14 cellular contexts compared by ENCODE assay signal in the genomic region with DNA sequence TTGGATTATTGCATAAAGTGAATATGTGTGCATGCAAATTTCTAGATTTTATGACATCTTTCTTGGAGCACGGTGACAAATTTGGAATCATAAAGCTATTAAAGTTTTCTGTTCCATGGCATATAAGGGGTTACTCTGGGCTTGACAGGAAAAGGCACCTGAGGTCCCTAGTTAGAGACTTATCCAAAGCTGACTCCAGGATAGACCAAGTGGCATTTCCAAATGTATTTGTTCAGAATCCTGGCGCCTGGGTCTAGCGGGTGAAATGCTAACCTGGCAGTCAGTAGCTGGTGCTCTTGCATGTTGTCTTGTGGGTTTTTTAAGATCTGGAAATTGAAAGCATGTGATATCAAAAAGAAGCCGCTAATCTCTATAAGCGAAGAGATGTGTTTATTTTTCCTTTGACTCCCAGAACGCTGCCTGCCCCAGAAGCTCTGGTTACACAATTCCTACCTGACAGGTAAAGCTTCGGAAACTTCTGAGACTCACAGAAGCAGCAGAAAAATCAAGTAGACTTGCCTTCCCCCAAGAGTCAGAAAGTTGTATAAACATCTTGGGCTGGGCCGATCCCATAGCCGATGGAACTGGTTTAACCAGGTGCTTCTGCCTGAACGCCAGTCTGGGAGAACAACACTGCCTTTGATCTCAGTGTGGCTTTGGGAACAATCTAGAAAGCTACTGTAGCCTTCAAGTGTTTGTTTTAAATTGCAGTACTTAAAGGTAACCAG. TPM values are rescaled to one million over a fixed set of nuclear protein-coding genes. Genes with fewer than 3 reads are reported as not detected.
DNase-seq lines count a peak whose midpoint lies in the region; ATAC-seq and TF ChIP-seq lines count a peak whose summit lies in the region.
"Had no signal": no experiment of that assay in that cellular context is flagged by ENCODE, and none has a peak within 500 bp of the region (broad histone marks: within the 10 kb centered on the region; RNA-seq: fewer than 3 reads in every experiment).

No MANE protein-coding gene starts in this region.

- no peak overlapping the region for H3K23ac ChIP-seq in neuronal stem cell (ENCODE audit: low read depth, low read length, poor library complexity)

- H3K4me1 Mint-ChIP-seq in chondrocyte (ENCODE audit: low read depth) = no peaks in the 10 kb centered on the region
- H3K4me1 Mint-ChIP-seq: activated naive CD8-positive, alpha-beta T cell treated with anti-CD3 and anti-CD28 coated beads, Interleukin-2, amount 10 ng/mL, durations not matched to agents 7 days and 5 days had no signal

- no peak overlapping the region for H3K27ac Mint-ChIP-seq in chondrocyte (ENCODE audit: unreplicated experiment)
- H3K27ac Mint-ChIP-seq: activated naive CD8-positive, alpha-beta T cell treated with anti-CD3 and anti-CD28 coated beads, Interleukin-2, amount 10 ng/mL, durations not matched to agents 7 days and 5 days; stimulated activated memory B cell treated with anti-CD40 and anti-IgM and Interleukin-4, amounts not matched to agents 10 μg/mL and 1 μg/mL and 100 μg/mL, for 72 hours had no signal

- H3K14ac ChIP-seq in neuronal stem cell (ENCODE audit: low read length) = no peak overlapping the region

- no CpG with 5 or more reads among the region's 10 CpGs for WGBS in neuronal stem cell (ENCODE audit: extremely low coverage in 2 of 2, insufficient read length in 2 of 2, insufficient replicate concordance in 1 of 2), 2 donors

- H4K8ac ChIP-seq in neuronal stem cell (ENCODE audit: low read depth, low read length) = no peak overlapping the region

- H3K9ac ChIP-seq in parathyroid adenoma (no peak overlapping the region), neuronal stem cell (ENCODE audit: low read depth, low read length, poor library complexity) (no peak overlapping the region)

- no peak overlapping the region for H2BK120ac ChIP-seq in neuronal stem cell (ENCODE audit: low read depth, low read length)

- no peaks in the 10 kb centered on the region for H3K79me2 ChIP-seq in parathyroid adenoma

- H3K27me3 Mint-ChIP-seq in chondrocyte (ENCODE audit: low read depth) = peaks cover 19% of the 10 kb centered on the region

- H3K27me3 ChIP-seq in parathyroid adenoma (ENCODE audit: control insufficient read depth, insufficient read depth, low read length) (no peaks in the 10 kb centered on the region), neuronal stem cell (ENCODE audit: control insufficient read depth in 3 of 3, insufficient read depth in 3 of 3, low read depth in 1 of 3, low read length in 3 of 3) (no peaks in the 10 kb centered on the region)

- H3K36me3 ChIP-seq in parathyroid adenoma (ENCODE audit: control insufficient read depth, insufficient read depth, low read length) (no peaks in the 10 kb centered on the region), neuronal stem cell (replicated peaks in 1 of 2; ENCODE audit: control insufficient read depth in 2 of 2, insufficient read depth in 2 of 2, low read length in 2 of 2) (no peaks in the 10 kb centered on the region)
- H3K36me3 ChIP-seq: BE2C, HAP-1 had no signal

- H3K4me3 ChIP-seq in parathyroid adenoma (ENCODE audit: low read depth, low read length) (peak overlapping the region; percentile 0), neuronal stem cell (ENCODE audit: low read length in 2 of 2) (no peak overlapping the region)
- H3K4me3 ChIP-seq: HAP-1 had no signal

- DNase-seq in DMS79 (lab: John Stamatoyannopoulos, UW) (peak; percentile 72), NCI-H510A (lab: John Stamatoyannopoulos, UW) (peak; percentile 64), neuronal stem cell (ENCODE audit: low spot score) (no peak), chondrocyte (ENCODE audit: low spot score) (no peak), AML-193 (lab: John Stamatoyannopoulos, UW) (no peak), GDM1 (lab: John Stamatoyannopoulos, UW) (no peak)
- DNase-seq: activated naive CD8-positive, alpha-beta T cell treated with anti-CD3 and anti-CD28 coated beads, Interleukin-2, amount 10 ng/mL, durations not matched to agents 7 days and 5 days; BE2C; cerebellar nuclear complex; stimulated activated CD4-positive, alpha-beta T cell treated with anti-CD3 and anti-CD28 coated beads, Interleukin-4, amount 100 ng/mL, for 1 hour had no signal

- H3K18ac ChIP-seq in neuronal stem cell (ENCODE audit: low read length) = no peak overlapping the region

- H4K91ac ChIP-seq in neuronal stem cell (ENCODE audit: low read depth, low read length, poor library complexity) = no peak overlapping the region

- TF ChIP-seq CTCF in parathyroid adenoma (IDR thresholded peaks at IDR 0.05) (peak; percentile 8), chondrocyte (IDR thresholded peaks at IDR 0.05) (no peak)

- no peak overlapping the region for H2BK5ac ChIP-seq in neuronal stem cell (ENCODE audit: low read length)

- peaks cover 14% of the 10 kb centered on the region for H3K4me1 ChIP-seq in parathyroid adenoma
- no peaks in the 10 kb centered on the region for H3K4me1 ChIP-seq in neuronal stem cell (ENCODE audit: control insufficient read depth in 2 of 2, insufficient read depth in 1 of 2, low read depth in 1 of 2, low read length in 2 of 2)
- H3K4me1 ChIP-seq: BE2C had no signal

- H3K36me3 Mint-ChIP-seq in chondrocyte (ENCODE audit: low read depth) = no peaks in the 10 kb centered on the region
- H3K36me3 Mint-ChIP-seq: activated naive CD8-positive, alpha-beta T cell treated with anti-CD3 and anti-CD28 coated beads, Interleukin-2, amount 10 ng/mL, durations not matched to agents 7 days and 5 days; stimulated activated memory B cell treated with anti-CD40 and anti-IgM and Interleukin-4, amounts not matched to agents 10 μg/mL and 1 μg/mL and 100 μg/mL, for 72 hours had no signal

- H3K4ac ChIP-seq in neuronal stem cell (ENCODE audit: low read length) = no peak overlapping the region

- ATAC-seq in esophagus mucosa = peak; percentile 97
- ATAC-seq: stimulated activated memory B cell treated with anti-CD40 and anti-IgM and Interleukin-4, amounts not matched to agents 10 μg/mL and 1 μg/mL and 100 μg/mL, for 72 hours had no signal

- H2BK12ac ChIP-seq in neuronal stem cell (ENCODE audit: low read length) = no peak overlapping the region

- no peaks in the 10 kb centered on the region for H3K79me1 ChIP-seq in neuronal stem cell (ENCODE audit: low read depth, low read length)

- H3K9me3 ChIP-seq in parathyroid adenoma (ENCODE audit: control insufficient read depth, low read length) = no peaks in the 10 kb centered on the region
- H3K9me3 ChIP-seq in neuronal stem cell (replicated peaks in 1 of 2; ENCODE audit: control insufficient read depth in 2 of 2, insufficient read depth in 1 of 2, low read depth in 1 of 2, low read length in 2 of 2) = no peaks in the 10 kb centered on the region
- H3K9me3 ChIP-seq: BE2C, HAP-1 had no signal

- H3K4me2 ChIP-seq in parathyroid adenoma (ENCODE audit: low read length) (peak overlapping the region; percentile 33), neuronal stem cell (ENCODE audit: insufficient read depth, low read length, poor library complexity, severe bottlenecking) (no peak overlapping the region)

- H2BK15ac ChIP-seq in neuronal stem cell (ENCODE audit: low read length) = no peak overlapping the region

- H3K4me3 Mint-ChIP-seq in chondrocyte (ENCODE audit: unreplicated experiment) = no peak overlapping the region
- H3K4me3 Mint-ChIP-seq: activated naive CD8-positive, alpha-beta T cell treated with anti-CD3 and anti-CD28 coated beads, Interleukin-2, amount 10 ng/mL, durations not matched to agents 7 days and 5 days; stimulated activated memory B cell treated with anti-CD40 and anti-IgM and Interleukin-4, amounts not matched to agents 10 μg/mL and 1 μg/mL and 100 μg/mL, for 72 hours had no signal

- peak overlapping the region; percentile 77 for H3K27ac ChIP-seq in parathyroid adenoma
- H3K27ac ChIP-seq in neuronal stem cell (replicated peaks; ENCODE audit: low read length) = no peak overlapping the region

- H2AFZ ChIP-seq in parathyroid adenoma = peak overlapping the region; percentile 67
- no peak overlapping the region for H2AFZ ChIP-seq in neuronal stem cell (ENCODE audit: low read length)

- H3K9me3 Mint-ChIP-seq in chondrocyte (ENCODE audit: low read depth) = no peaks in the 10 kb centered on the region
- H3K9me3 Mint-ChIP-seq: activated naive CD8-positive, alpha-beta T cell treated with anti-CD3 and anti-CD28 coated beads, Interleukin-2, amount 10 ng/mL, durations not matched to agents 7 days and 5 days; stimulated activated memory B cell treated with anti-CD40 and anti-IgM and Interleukin-4, amounts not matched to agents 10 μg/mL and 1 μg/mL and 100 μg/mL, for 72 hours had no signal

- no peak overlapping the region for H2AK5ac ChIP-seq in neuronal stem cell (ENCODE audit: low read depth, low read length)

RNA-seq across cellular contexts. Expression of gene ZCCHC4, which starts 12.9 kb away (rescaled TPM):
- total RNA-seq in esophagus mucosa = 4.6 TPM
- polyA plus RNA-seq in neuronal stem cell (2013, experiment 1 of 2) = 9.5 TPM
- 9.6 TPM for polyA plus RNA-seq in neuronal stem cell (2013, experiment 2 of 2)
- total RNA-seq in chondrocyte = 6.0 to 8.6 TPM (median 7.0 TPM) in 3 replicates

Comparison
In these comparisons a context has a peak if more than half of its experiments do, and no peak if none do; other contexts are left out.
1. DNase-seq: peak in DMS79 (single experiment) and NCI-H510A (single experiment); none in neuronal stem cell (single experiment), chondrocyte (single experiment), AML-193 (0 of 2) and GDM1 (single experiment).